In genomic region chr1:38941093-38941492, GRCh38 we compare ENCODE assay signal across 12 cellular contexts. TPM values are rescaled to one million over a fixed set of nuclear protein-coding genes. Genes with fewer than 3 reads are reported as not detected.
DNase-seq lines count a peak whose midpoint lies in the region; ATAC-seq and TF ChIP-seq lines count a peak whose summit lies in the region.
"Had no signal": no experiment of that assay in that cellular context is flagged by ENCODE, and none has a peak within 500 bp of the region (broad histone marks: within the 10 kb centered on the region; RNA-seq: fewer than 3 reads in every experiment).

No MANE protein-coding gene starts in this region.

- H3K27me3 Mint-ChIP-seq in neural progenitor cell (ENCODE audit: insufficient read depth, low read depth) (no peaks in the 10 kb centered on the region), mesothelial cell of epicardium (ENCODE audit: low read depth) (no peaks in the 10 kb centered on the region)

- no peak overlapping the region for H3K4me2 ChIP-seq in neural progenitor cell

- DNase-seq in heart right ventricle (no peak), cardiac septum (ENCODE audit: low spot score) (no peak), esophagus muscularis mucosa (ENCODE audit: extremely low spot score) (no peak), neural progenitor cell (ENCODE audit: low spot score) (no peak), WERI-Rb-1 (no peak), mesothelial cell of epicardium (ENCODE audit: low spot score in 2 of 2, unreplicated experiment in 2 of 2) (no peak)
- DNase-seq: foreskin melanocyte, NCI-H187 treated with DMSO at 0.1 percent for 48 hours had no signal

- H4K20me1 ChIP-seq in neural progenitor cell (ENCODE audit: low read depth) = no peaks in the 10 kb centered on the region

- no peak for TF ChIP-seq EP300 in esophagus muscularis mucosa (IDR thresholded peaks at IDR 0.05)

- H3K4me1 Mint-ChIP-seq in neural progenitor cell (peaks cover 3% of the 10 kb centered on the region), mesothelial cell of epicardium (no peaks in the 10 kb centered on the region)

- no peak overlapping the region for H3K27ac ChIP-seq in heart right ventricle
- no peak overlapping the region for H3K27ac ChIP-seq in esophagus muscularis mucosa (replicated peaks in 1 of 4)
- no peak overlapping the region for H3K27ac ChIP-seq in neural progenitor cell
- H3K27ac ChIP-seq in urinary bladder (ENCODE audit: low read depth) = no peak overlapping the region
- no peak overlapping the region for H3K27ac ChIP-seq in WERI-Rb-1

- peak in 4 of 8 donors; percentile 17 to 28 (median 28) for ATAC-seq in heart right ventricle
- no peak for ATAC-seq in GM18868 (IDR thresholded peaks at IDR 0.05; ENCODE audit: unreplicated experiment)

- no peak for TF ChIP-seq POLR2A in esophagus muscularis mucosa (IDR thresholded peaks at IDR 0.05; ENCODE audit: low read depth)

- no peak overlapping the region for H3K27ac Mint-ChIP-seq in neural progenitor cell
- no peak overlapping the region for H3K27ac Mint-ChIP-seq in mesothelial cell of epicardium

- H3F3A ChIP-seq in neural progenitor cell (ENCODE audit: low read depth) = no peaks in the 10 kb centered on the region

- H3K27me3 ChIP-seq in heart right ventricle (no peaks in the 10 kb centered on the region), esophagus muscularis mucosa (no peaks in the 10 kb centered on the region), neural progenitor cell (no peaks in the 10 kb centered on the region), WERI-Rb-1 (ENCODE audit: insufficient read depth, low read depth, severe bottlenecking) (no peaks in the 10 kb centered on the region)

- intact Hi-C loops in heart right ventricle (cut with DNase I) = loop anchor here in 1 of 10 donors (5.0 kb wide), 1 partner anchor 51 kb away; the partner anchor contains the start of gene AKIRIN1
- intact Hi-C loops in cardiac septum (cut with DNase I) = no loop called here
- intact Hi-C loops in esophagus muscularis mucosa (cut with DNase I) = no loop called here

- H3K9me3 ChIP-seq in heart right ventricle (no peaks in the 10 kb centered on the region), esophagus muscularis mucosa (no peaks in the 10 kb centered on the region), neural progenitor cell (ENCODE audit: low read depth) (no peaks in the 10 kb centered on the region), WERI-Rb-1 (ENCODE audit: severe bottlenecking) (no peaks in the 10 kb centered on the region)

- no peak overlapping the region for H3K9ac ChIP-seq in neural progenitor cell

- H3K36me3 ChIP-seq in heart right ventricle = no peaks in the 10 kb centered on the region
- no peaks in the 10 kb centered on the region for H3K36me3 ChIP-seq in esophagus muscularis mucosa
- no peaks in the 10 kb centered on the region for H3K36me3 ChIP-seq in neural progenitor cell
- no peaks in the 10 kb centered on the region for H3K36me3 ChIP-seq in urinary bladder (ENCODE audit: insufficient read depth)
- H3K36me3 ChIP-seq in WERI-Rb-1 = no peaks in the 10 kb centered on the region

- no peaks in the 10 kb centered on the region for H3K79me2 ChIP-seq in neural progenitor cell (ENCODE audit: low read depth)

- peaks cover 0 to 16% (median 9%) of the 10 kb centered on the region in 9 donors for H3K4me1 ChIP-seq in heart right ventricle
- peaks cover 10 to 13% (median 13%) of the 10 kb centered on the region in 4 donors for H3K4me1 ChIP-seq in esophagus muscularis mucosa
- H3K4me1 ChIP-seq in neural progenitor cell = no peaks in the 10 kb centered on the region
- H3K4me1 ChIP-seq in urinary bladder (ENCODE audit: insufficient read depth) = no peaks in the 10 kb centered on the region

- no peak for TF ChIP-seq CTCF in heart right ventricle (IDR thresholded peaks at IDR 0.05)
- no peak for TF ChIP-seq CTCF in esophagus muscularis mucosa (IDR thresholded peaks at IDR 0.05)
- TF ChIP-seq CTCF in neural progenitor cell (IDR thresholded peaks at IDR 0.05) = no peak
- no peak for TF ChIP-seq CTCF in WERI-Rb-1 (IDR thresholded peaks at IDR 0.05; ENCODE audit: low read depth, low read length)
- no peak for TF ChIP-seq CTCF in mesothelial cell of epicardium (IDR thresholded peaks at IDR 0.05; ENCODE audit: unreplicated experiment)

- no peaks in the 10 kb centered on the region for H3K36me3 Mint-ChIP-seq in neural progenitor cell
- H3K36me3 Mint-ChIP-seq in mesothelial cell of epicardium = no peaks in the 10 kb centered on the region

- H3K4me3 ChIP-seq in heart right ventricle (peak overlapping the region in 9 of 10 donors; percentile 5 to 57 (median 50)), esophagus muscularis mucosa (peak overlapping the region; percentile 41 to 53 (median 46)), neural progenitor cell (no peak overlapping the region), urinary bladder (ENCODE audit: low read depth, low read length) (peak overlapping the region; percentile 37), WERI-Rb-1 (ENCODE audit: low read depth, low read length) (no peak overlapping the region)

- H3K9me3 Mint-ChIP-seq in neural progenitor cell (no peaks in the 10 kb centered on the region), mesothelial cell of epicardium (no peaks in the 10 kb centered on the region)

- H3K4me3 Mint-ChIP-seq in neural progenitor cell = no peak overlapping the region
- no peak overlapping the region for H3K4me3 Mint-ChIP-seq in mesothelial cell of epicardium

- H2AFZ ChIP-seq in neural progenitor cell (replicated peaks) = peak overlapping the region; percentile 98

- WGBS in heart right ventricle, 2 donors = 40 to 41% methylated on average over 4 of the region's 4 CpGs
- 55% methylated on average over 4 of the region's 4 CpGs for WGBS in esophagus muscularis mucosa
- WGBS in urinary bladder = 44% methylated on average over 4 of the region's 4 CpGs

RNA-seq across cellular contexts. Expression of gene RHBDL2, which starts 0.5 kb away (rescaled TPM):
- total RNA-seq in heart right ventricle (under 1 TPM in 2 of 10 donors, not detected in 8; 0.11 to 0.37 TPM), cardiac septum (not detected), esophagus muscularis mucosa (not detected), neural progenitor cell (ENCODE audit: low replicate concordance) (1.1 TPM in 1 of 2 replicates, not detected in the other), urinary bladder (6.3 TPM), mesothelial cell of epicardium (not detected in 3 replicates)
- polyA plus RNA-seq in heart right ventricle (under 1 TPM; 0.30 to 0.51 TPM), urinary bladder (2.9 TPM)
- total RNA-seq: A673 had no signal

RNA-seq across cellular contexts. Expression of gene AKIRIN1, which starts 50.0 kb away (rescaled TPM):
- total RNA-seq in heart right ventricle (10 to 100 TPM; 47.3 to 73.8 (median 58.8) TPM), cardiac septum (60.0 TPM), esophagus muscularis mucosa (10 to 100 TPM; 59.0 to 93.1 (median 69.2) TPM), neural progenitor cell (ENCODE audit: low replicate concordance) (99.6 and 130 TPM in 2 replicates), urinary bladder (35.2 TPM), mesothelial cell of epicardium (69.6 to 75.8 TPM (median 70.1 TPM) in 3 replicates)
- polyA plus RNA-seq in heart right ventricle (10 to 100 TPM; 12.9 to 29.9 TPM), urinary bladder (39.1 TPM)

RNA-seq across cellular contexts. Expression of gene GJA9, which starts 59.7 kb away (rescaled TPM):
- total RNA-seq in heart right ventricle (not detected), cardiac septum (not detected), esophagus muscularis mucosa (not detected), neural progenitor cell (ENCODE audit: low replicate concordance) (not detected in 2 replicates), urinary bladder (0.16 TPM), mesothelial cell of epicardium (not detected in 3 replicates)
- polyA plus RNA-seq in heart right ventricle (not detected), urinary bladder (not detected)
- total RNA-seq: A673, left cardiac atrium had no signal

Comparison
In these comparisons a context has a peak if more than half of its experiments do, and no peak if none do; other contexts are left out.
1. H3K4me3 ChIP-seq: peak in heart right ventricle (9 of 10), esophagus muscularis mucosa (4 of 4) and urinary bladder (single experiment); none in neural progenitor cell (single experiment) and WERI-Rb-1 (single experiment).